Comparison of ENCODE assay signal across 19 cellular contexts in genomic region chr1:180521474-180522203, GRCh38. TPM values are rescaled to one million over a fixed set of nuclear protein-coding genes. Genes with fewer than 3 reads are reported as not detected.
A peak's percentile ranks its signal among the peaks of the same experiment; 100 is the strongest.
DNase-seq lines count a peak whose midpoint lies in the region; ATAC-seq and TF ChIP-seq lines count a peak whose summit lies in the region.
"Had no signal": no experiment of that assay in that cellular context is flagged by ENCODE, and none has a peak within 500 bp of the region (broad histone marks: within the 10 kb centered on the region; RNA-seq: fewer than 3 reads in every experiment).

No MANE protein-coding gene starts in this region.

- CTCF ChIA-PET in mammary epithelial cell (lab: Charles Lee; ENCODE audit: low non-redundant PET) = no interaction called here

- no peaks in the 10 kb centered on the region for H4K20me1 ChIP-seq in mammary epithelial cell (ENCODE audit: insufficient read depth, low read length)

- no peak overlapping the region for H3K9ac ChIP-seq in mammary epithelial cell (ENCODE audit: insufficient read depth, low read length)

- DNase-seq in cardiac muscle cell (ENCODE audit: low read depth in 1 of 2, low spot score in 1 of 2) (peak; percentile 43 to 48), cardiac septum (ENCODE audit: low spot score) (no peak), mammary epithelial cell (peak; percentile 79), left kidney (ENCODE audit: low read depth, low spot score) (peak; percentile 59), upper lobe of right lung (no peak), prostate gland (ENCODE audit: low spot score) (no peak), activated gamma-delta T cell (lab: John Stamatoyannopoulos, UW) (no peak)
- DNase-seq: activated CD4-positive, CD25-positive, alpha-beta regulatory T cell treated with anti-CD3 and anti-CD28 coated beads, Interleukin-2, amount 50 U/mL, for 72 hours; activated naive CD4-positive, alpha-beta T cell treated with anti-CD3 and anti-CD28 coated beads, Interleukin-2, amount 10 ng/mL, durations not matched to agents 7 days and 5 days; CD4-positive, CD25-positive, alpha-beta regulatory T cell; effector memory CD4-positive, alpha-beta T cell; glutamatergic neuron; kidney; posterior cingulate gyrus; T-helper 17 cell had no signal

- H2AFZ ChIP-seq in mammary epithelial cell (ENCODE audit: low read depth, low read length) = peak overlapping the region; percentile 74

- TSS peak; percentile 90 for BruUV-seq in mammary epithelial cell (replicated peaks; lab: Mats Ljungman, UMichigan)

- H3K36me3 ChIP-seq in cardiac muscle cell (no peaks in the 10 kb centered on the region), mammary epithelial cell (ENCODE audit: insufficient read depth, low read length) (no peaks in the 10 kb centered on the region), upper lobe of right lung (no peaks in the 10 kb centered on the region), prostate gland (no peaks in the 10 kb centered on the region)

- ATAC-seq in upper lobe of right lung (peak; percentile 82), GM18511 (IDR thresholded peaks at IDR 0.05; ENCODE audit: unreplicated experiment) (no peak)
- ATAC-seq: T-helper 17 cell had no signal

- 36% methylated on average over 7 of the region's 9 CpGs for WGBS in mammary epithelial cell (ENCODE audit: low coverage, missing lambda C conversion rate)
- 39% methylated on average over 9 of the region's 9 CpGs for whole genome bisulfite sequencing in prostate gland

- H3K79me2 ChIP-seq in mammary epithelial cell (ENCODE audit: insufficient read depth, low read length) = no peaks in the 10 kb centered on the region

- peak overlapping the region; percentile 48 for H3K27ac ChIP-seq in cardiac muscle cell
- peak overlapping the region; percentile 82 for H3K27ac ChIP-seq in mammary epithelial cell (ENCODE audit: insufficient read depth, low read depth, low read length)
- H3K27ac ChIP-seq in upper lobe of right lung = no peak overlapping the region
- peak overlapping the region in 1 of 2 donors; percentile 6 for H3K27ac ChIP-seq in prostate gland

- TF ChIP-seq CTCF in cardiac muscle cell (IDR thresholded peaks at IDR 0.05; ENCODE audit: low read depth, low read length) = no peak
- no peak for TF ChIP-seq CTCF in mammary epithelial cell (conservative IDR thresholded peaks at IDR 0.05 in 1 of 2, IDR thresholded peaks at IDR 0.05 in 1 of 2; ENCODE audit: extremely low read depth in 1 of 2, insufficient read depth in 1 of 2, low read depth in 1 of 2, low read length in 2 of 2)
- TF ChIP-seq CTCF in upper lobe of right lung (IDR thresholded peaks at IDR 0.05) = no peak
- TF ChIP-seq CTCF in prostate gland (IDR thresholded peaks at IDR 0.05) = no peak

- intact Hi-C loops in cardiac septum (cut with DNase I) = no loop called here
- intact Hi-C loops in mammary epithelial cell (cut with micrococcal nuclease) = loop anchor here (5.0 kb wide), 2 partner anchors 66 to 571 kb away; no protein-coding TSS in a partner anchor
- intact Hi-C loops in upper lobe of right lung (cut with DNase I) = no loop called here
- intact Hi-C loops in prostate gland (cut with DNase I) = no loop called here

- dilution Hi-C loops in mammary epithelial cell (cut with HindIII; ENCODE audit: low sequenced_read_pairs) = loop anchor here (10.0 kb wide), 1 partner anchor 73 kb away; no protein-coding TSS in a partner anchor

- no peak for TF ChIP-seq POLR2A in prostate gland (IDR thresholded peaks at IDR 0.05)

- no peak overlapping the region for H3K4me3 ChIP-seq in cardiac muscle cell
- no peak overlapping the region for H3K4me3 ChIP-seq in mammary epithelial cell (replicated peaks in 1 of 3; ENCODE audit: insufficient read depth in 1 of 3, low read depth in 2 of 3, low read length in 3 of 3)
- no peak overlapping the region for H3K4me3 ChIP-seq in upper lobe of right lung
- H3K4me3 ChIP-seq in prostate gland = no peak overlapping the region

- in situ Hi-C loops in mammary epithelial cell (cut with MboI; ENCODE audit: low sequenced_read_pairs in 2 of 2) = loop anchor here in 1 of 2 donors (25.0 kb wide), 1 partner anchor 491 kb away; the partner anchor contains the start of gene STX6

- no peaks in the 10 kb centered on the region for H3K9me3 ChIP-seq in cardiac muscle cell (ENCODE audit: low read depth)
- H3K9me3 ChIP-seq in mammary epithelial cell (replicated peaks; ENCODE audit: insufficient read depth, low read length) = no peaks in the 10 kb centered on the region
- H3K9me3 ChIP-seq in upper lobe of right lung = no peaks in the 10 kb centered on the region
- H3K9me3 ChIP-seq in prostate gland = no peaks in the 10 kb centered on the region

- H3K27me3 ChIP-seq in cardiac muscle cell (no peaks in the 10 kb centered on the region), mammary epithelial cell (ENCODE audit: insufficient read depth, low read length) (no peaks in the 10 kb centered on the region), upper lobe of right lung (no peaks in the 10 kb centered on the region), prostate gland (replicated peaks; ENCODE audit: insufficient read depth) (no peaks in the 10 kb centered on the region)

- H3K4me1 ChIP-seq in cardiac muscle cell (ENCODE audit: low read depth) (peaks cover 26% of the 10 kb centered on the region), mammary epithelial cell (ENCODE audit: insufficient read depth, low read length) (peaks cover 47% of the 10 kb centered on the region), upper lobe of right lung (peaks cover 13% of the 10 kb centered on the region), prostate gland (replicated peaks) (no peaks in the 10 kb centered on the region)

- H3K4me2 ChIP-seq in mammary epithelial cell (ENCODE audit: insufficient read depth, low read depth, low read length) = peak overlapping the region; percentile 58

RNA-seq across cellular contexts. Expression of gene ACBD6, which starts 19.3 kb away (rescaled TPM):
- total RNA-seq in cardiac muscle cell = 73.9 and 77.0 TPM in 2 replicates
- 63.9 and 72.2 TPM in 2 replicates for polyA plus RNA-seq in cardiac muscle cell
- total RNA-seq in cardiac septum = 19.0 TPM
- total RNA-seq in mammary epithelial cell = 10 to 100 TPM; 50.7 to 77.8 TPM
- polyA plus RNA-seq in mammary epithelial cell = 60.0 TPM
- 50.0 TPM for polyA minus RNA-seq in mammary epithelial cell
- total RNA-seq in upper lobe of right lung = 33.6 TPM
- 10 to 100 TPM; 41.9 to 50.0 TPM for total RNA-seq in prostate gland

RNA-seq across cellular contexts. Expression of gene OVAAL, which starts 37.1 kb away (rescaled TPM):
- total RNA-seq in cardiac muscle cell = 0.21 and 1.1 TPM in 2 replicates
- 0.91 and 2.5 TPM in 2 replicates for polyA plus RNA-seq in cardiac muscle cell
- total RNA-seq in cardiac septum = 6.3 TPM
- total RNA-seq in mammary epithelial cell = under 1 TPM in 1 of 2 donors, not detected in 1; 0.17 TPM
- polyA plus RNA-seq in mammary epithelial cell = 0.03 TPM
- not detected for polyA minus RNA-seq in mammary epithelial cell
- total RNA-seq in upper lobe of right lung = not detected
- under 1 TPM in 1 of 2 donors, not detected in 1; 0.62 TPM for total RNA-seq in prostate gland
- total RNA-seq: CD4-positive, CD25-positive, alpha-beta regulatory T cell; Daoy; HT-29; kidney; subcutaneous adipose tissue; T-helper 17 cell had no signal
- polyA plus RNA-seq: CD4-positive, CD25-positive, alpha-beta regulatory T cell had no signal

Comparison
In these comparisons a context has a peak if more than half of its experiments do, and no peak if none do; other contexts are left out.
1. DNase-seq: peak in cardiac muscle cell (2 of 2), mammary epithelial cell (single experiment) and left kidney (single experiment); none in cardiac septum (single experiment), upper lobe of right lung (single experiment), prostate gland (single experiment) and activated gamma-delta T cell (single experiment).